Comparison of ENCODE assay signal across 12 cellular contexts in the genomic region with DNA sequence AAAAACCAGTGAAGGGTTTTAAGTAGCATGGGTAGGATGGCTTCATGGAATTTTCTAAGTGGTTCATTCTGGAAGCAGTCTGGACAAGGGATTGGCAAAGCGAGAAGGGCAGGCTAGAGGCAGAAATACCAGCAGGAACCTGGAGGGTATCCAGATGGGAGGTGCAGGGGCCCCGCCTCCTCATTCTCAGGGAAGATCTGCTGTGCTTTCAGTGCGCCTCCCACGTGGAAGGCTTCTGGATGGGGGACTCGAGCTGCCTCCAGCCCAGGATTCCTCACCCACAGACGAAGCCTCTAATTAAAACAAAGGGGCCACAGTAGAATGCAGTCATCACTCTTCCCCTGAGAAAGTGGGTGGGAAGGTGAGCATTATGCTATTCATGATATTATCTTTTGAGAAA.
DNase-seq lines count a peak whose midpoint lies in the region; ATAC-seq, FAIRE-seq and TF ChIP-seq lines count a peak whose summit lies in the region.
"Had no signal": no experiment of that assay in that cellular context is flagged by ENCODE, and none has a peak within 500 bp of the region (broad histone marks: within the 10 kb centered on the region; RNA-seq: fewer than 3 reads in every experiment).

No MANE protein-coding gene starts in this region.

- no peaks in the 10 kb centered on the region for H3K9me3 ChIP-seq in pancreas
- H3K9me3 ChIP-seq in tibial artery: no peaks in the 10 kb centered on the region

- no peak for FAIRE-seq in pancreas (lab: Jason Lieb, UNC)
- FAIRE-seq: GM12878 had no signal

- no peak overlapping the region for H3K4me3 ChIP-seq in H7 (ENCODE audit: insufficient read depth, low read depth, low read length)
- no peak overlapping the region for H3K4me3 ChIP-seq in fibroblast of mammary gland (ENCODE audit: control insufficient read depth, low read depth, low read length)
- H3K4me3 ChIP-seq in pancreas: no peak overlapping the region
- no peak overlapping the region for H3K4me3 ChIP-seq in tibial artery
- H3K4me3 ChIP-seq: GM12878, lung had no signal

- intact Hi-C loops in pancreas (cut with DNase I) (no loop called here), tibial artery (cut with DNase I; ENCODE audit: low total_unique reads) (no loop called here)

- H3K36me3 ChIP-seq in H7 (replicated peaks; ENCODE audit: control insufficient read depth, insufficient read depth, low read length): no peaks in the 10 kb centered on the region
- no peaks in the 10 kb centered on the region for H3K36me3 ChIP-seq in pancreas
- H3K36me3 ChIP-seq in tibial artery: no peaks in the 10 kb centered on the region

- DNase-seq in H7: peak; percentile 54
- DNase-seq in RPMI7951 (ENCODE audit: low read depth): peak; percentile 56
- peak; percentile 34 for DNase-seq in fibroblast of mammary gland (ENCODE audit: low read depth)
- peak; percentile 11 for DNase-seq in renal cortical epithelial cell (ENCODE audit: low read depth)
- no peak for DNase-seq in pancreas
- DNase-seq in tibial artery: no peak
- DNase-seq in activated naive CD4-positive, alpha-beta T cell treated with anti-CD3 and anti-CD28 coated beads, Interleukin-2, amount 50 U/mL, for 16 hours: no peak
- DNase-seq: Calu3, T-cell had no signal

- TF ChIP-seq CTCF in fibroblast of mammary gland (conservative IDR thresholded peaks at IDR 0.05; ENCODE audit: control insufficient read depth, insufficient read depth, low read depth, low read length) (no peak), pancreas (IDR thresholded peaks at IDR 0.05) (no peak), tibial artery (IDR thresholded peaks at IDR 0.05) (no peak)

- H3K27me3 ChIP-seq in H7 (ENCODE audit: control insufficient read depth, insufficient read depth, low read length) (no peaks in the 10 kb centered on the region), pancreas (no peaks in the 10 kb centered on the region), tibial artery (peaks cover 0 to 5% of the 10 kb centered on the region in 2 donors)

- H3K4me1 ChIP-seq in pancreas (no peaks in the 10 kb centered on the region), tibial artery (peaks cover 0 to 10% (median 0%) of the 10 kb centered on the region in 4 donors)

- 36 to 39% methylated on average over 6 of the region's 6 CpGs for WGBS in pancreas, 2 donors

- H3K27ac ChIP-seq in pancreas: no peak overlapping the region
- H3K27ac ChIP-seq in tibial artery: no peak overlapping the region

- ATAC-seq in HG02588 (IDR thresholded peaks at IDR 0.05; ENCODE audit: unreplicated experiment): no peak
- no peak for ATAC-seq in pancreas
- ATAC-seq: GM12878, T-cell had no signal

Comparison
In these comparisons a context has a peak if more than half of its experiments do, and no peak if none do; other contexts are left out.
1. DNase-seq: peak in H7 (single experiment), RPMI7951 (single experiment), fibroblast of mammary gland (single experiment) and renal cortical epithelial cell (single experiment); none in pancreas (0 of 6), tibial artery (0 of 2) and activated naive CD4-positive, alpha-beta T cell treated with anti-CD3 and anti-CD28 coated beads, Interleukin-2, amount 50 U/mL, for 16 hours (single experiment).